ENCODE assay signal across 5 cellular contexts in genomic region chr3:13466781-13467180, GRCh38.
"Had no signal": no experiment of that assay in that cellular context is flagged by ENCODE, and none has a peak within 500 bp of the region (broad histone marks: within the 10 kb centered on the region; RNA-seq: fewer than 3 reads in every experiment).

No MANE protein-coding gene starts in this region.

- DNase-seq: H9, HCEC 1CT, KBM-7 had no signal

- H3K27ac Mint-ChIP-seq: GM23338, H9, IgD-negative memory B cell had no signal

- H3K4me3 Mint-ChIP-seq: GM23338, H9, IgD-negative memory B cell had no signal

- H3K9me3 Mint-ChIP-seq: GM23338, H9, IgD-negative memory B cell had no signal

- ATAC-seq: GM23338 had no signal

- H3K4me3 ChIP-seq: GM23338 had no signal
